16 cellular contexts compared by ENCODE assay signal in genomic region chr14:100033347-100034052, GRCh38. TPM values are rescaled to one million over a fixed set of nuclear protein-coding genes. Genes with fewer than 3 reads are reported as not detected.
DNase-seq lines count a peak whose midpoint lies in the region; ATAC-seq lines count a peak whose summit lies in the region.
"Had no signal": no experiment of that assay in that cellular context is flagged by ENCODE, and none has a peak within 500 bp of the region (broad histone marks: within the 10 kb centered on the region; RNA-seq: fewer than 3 reads in every experiment).

No MANE protein-coding gene starts in this region.

- DNase-seq in ELR (ENCODE audit: low read depth) (peak; percentile 32), MV-4-11 (lab: John Stamatoyannopoulos, UW) (peak; percentile 12), amniotic epithelial cell (ENCODE audit: low read depth) (peak; percentile 35), renal cortical epithelial cell (ENCODE audit: low read depth) (peak; percentile 27), KBM-7 (no peak)
- DNase-seq: Calu3; CD8-positive, alpha-beta memory T cell; GDM1; Kasumi-1; NCI-H1694 treated with DMSO at 0.1 percent for 48 hours; NCI-H2081 treated with DMSO at 0.1 percent for 48 hours; NCI-H2171 treated with DMSO at 0.1 percent for 48 hours; NCI-H524 treated with DMSO at 0.1 percent for 48 hours; SHP77 had no signal

- in situ Hi-C loops in KBM-7 (cut with MboI; ENCODE audit: low pct_unique_long_range_greater_than_20kb, low sequenced_read_pairs), result no loop called here

- ATAC-seq in GM18511 (IDR thresholded peaks at IDR 0.05; ENCODE audit: unreplicated experiment) (no peak), GM21367 (IDR thresholded peaks at IDR 0.05; ENCODE audit: unreplicated experiment) (no peak)

RNA-seq across cellular contexts. Expression of gene EVL, which starts 31.7 kb away (rescaled TPM):
- total RNA-seq in renal cortical epithelial cell, result 20.4 and 62.5 TPM in 2 replicates
